13 cellular contexts compared by ENCODE assay signal in the genomic region with DNA sequence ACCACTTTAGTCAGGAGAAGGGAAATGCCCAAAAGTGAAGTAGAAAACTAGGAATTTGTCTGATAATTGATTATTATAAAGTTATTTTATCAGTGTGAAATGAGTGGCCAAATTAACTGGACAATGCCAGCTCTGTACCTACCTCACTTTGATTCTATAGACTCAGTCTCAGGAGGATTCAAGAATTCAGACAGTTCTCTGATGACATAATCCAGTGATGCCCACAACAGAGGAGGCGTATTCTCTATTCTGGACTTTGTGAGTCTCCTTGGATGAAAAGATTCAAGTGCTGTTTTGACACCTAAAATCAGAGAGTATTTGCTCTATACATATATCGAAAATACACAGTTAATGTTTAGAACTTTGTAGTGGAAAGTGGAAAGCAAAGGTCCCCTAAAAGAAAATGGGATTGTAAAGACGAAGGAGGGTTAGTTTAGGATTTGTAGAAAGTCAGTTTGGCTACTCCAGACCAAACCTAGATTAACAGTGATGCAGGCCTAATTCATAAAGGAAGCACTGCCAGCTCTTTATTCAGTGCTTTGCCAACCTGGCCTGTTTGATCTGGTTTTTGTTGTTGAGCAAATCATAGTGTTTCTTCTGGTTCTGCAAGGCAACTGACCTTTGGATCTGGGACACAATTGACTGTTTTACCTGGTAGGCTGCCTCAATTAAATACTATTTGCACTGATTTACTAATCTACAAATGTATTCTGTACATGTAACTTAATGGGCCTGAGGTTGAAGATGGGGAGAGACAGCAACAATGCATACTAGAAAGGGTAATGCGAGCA.
A peak's percentile ranks its signal among the peaks of the same experiment; 100 is the strongest.
DNase-seq lines count a peak whose midpoint lies in the region; ATAC-seq, FAIRE-seq and TF ChIP-seq lines count a peak whose summit lies in the region.
"Had no signal": no experiment of that assay in that cellular context is flagged by ENCODE, and none has a peak within 500 bp of the region (broad histone marks: within the 10 kb centered on the region; RNA-seq: fewer than 3 reads in every experiment).

No MANE protein-coding gene starts in this region.

- H3K27ac Mint-ChIP-seq in brain: peak overlapping the region in 4 of 5 experiments; percentile 10 to 52 (median 46)
- H3K27ac Mint-ChIP-seq: endodermal cell, neural progenitor cell had no signal

- peak overlapping the region in 2 of 5 experiments; percentile 2 to 48 for H3K4me3 Mint-ChIP-seq in brain
- H3K4me3 Mint-ChIP-seq: endodermal cell, neural progenitor cell had no signal

- H3K27ac ChIP-seq in pancreas: peak overlapping the region in 1 of 4 donors; percentile 28
- H3K27ac ChIP-seq: neural progenitor cell had no signal

- H3K9me3 ChIP-seq in Loucy (ENCODE audit: insufficient read depth, low read depth, low read length) (no peaks in the 10 kb centered on the region), pancreas (no peaks in the 10 kb centered on the region)
- H3K9me3 ChIP-seq: tibial nerve had no signal

- H3K4me1 Mint-ChIP-seq in brain: peaks cover 80% of the 10 kb centered on the region

- intact Hi-C loops in pancreas (cut with DNase I): no loop called here

- TF ChIP-seq CTCF in Loucy (conservative IDR thresholded peaks at IDR 0.05; ENCODE audit: low read length) (no peak), brain (conservative IDR thresholded peaks at IDR 0.05) (no peak), pancreas (IDR thresholded peaks at IDR 0.05) (no peak)

- 0 out of 2 replicates have a peak, but pooled peaks cover 6% of the 10 kb centered on the region for H3F3A ChIP-seq in Loucy (ENCODE audit: low read depth)

- H3K27me3 ChIP-seq in Loucy (ENCODE audit: insufficient read depth, low read length, poor library complexity, severe bottlenecking) (no peaks in the 10 kb centered on the region), pancreas (no peaks in the 10 kb centered on the region)
- H3K27me3 ChIP-seq: neural progenitor cell, tibial nerve had no signal

- no peaks in the 10 kb centered on the region for H3K27me3 Mint-ChIP-seq in brain

- no peak for TF ChIP-seq POLR2A in GM12892 (IDR thresholded peaks at IDR 0.05; ENCODE audit: low read depth, low read length)

- peaks cover 25% of the 10 kb centered on the region for H4K20me1 ChIP-seq in Loucy (ENCODE audit: insufficient read depth, low read length, poor library complexity, severe bottlenecking)

- H3K4me3 ChIP-seq in Loucy (ENCODE audit: low read length, poor library complexity, severe bottlenecking): no peak overlapping the region
- no peak overlapping the region for H3K4me3 ChIP-seq in pancreas
- H3K4me3 ChIP-seq: neural progenitor cell, tibial nerve had no signal

- H3K9me3 Mint-ChIP-seq in brain: no peaks in the 10 kb centered on the region
- H3K9me3 Mint-ChIP-seq: endodermal cell had no signal

- H2AFZ ChIP-seq in Loucy (ENCODE audit: low read length): no peak overlapping the region
- H2AFZ ChIP-seq: neural progenitor cell had no signal

- H3K9ac ChIP-seq in Loucy (ENCODE audit: low read depth, low read length, poor library complexity, severe bottlenecking): peak overlapping the region; percentile 45
- H3K9ac ChIP-seq: neural progenitor cell had no signal

- H3K36me3 ChIP-seq in Loucy (ENCODE audit: insufficient read depth, low read length): peaks cover 54% of the 10 kb centered on the region; the same call in 1 of the 2 replicates
- no peaks in the 10 kb centered on the region for H3K36me3 ChIP-seq in pancreas
- H3K36me3 ChIP-seq: neural progenitor cell, tibial nerve had no signal

- H3K9me2 ChIP-seq in Loucy (replicated peaks; ENCODE audit: low read depth, low read length): no peaks in the 10 kb centered on the region

- ATAC-seq in pancreas: peak in 3 of 4 donors; percentile 65 to 76 (median 65)
- ATAC-seq: PC-3 had no signal

- no peaks in the 10 kb centered on the region for H3K36me3 Mint-ChIP-seq in brain

- H3K4me2 ChIP-seq in Loucy (ENCODE audit: low read depth, low read length, poor library complexity, severe bottlenecking): no peak overlapping the region
- H3K4me2 ChIP-seq: neural progenitor cell had no signal

- 66 to 70% methylated on average over 4 of the region's 4 CpGs for WGBS in pancreas, 2 donors

- FAIRE-seq in pancreas (lab: Jason Lieb, UNC) (no peak), GM12892 (lab: Jason Lieb, UNC) (no peak)

- DNase-seq in COLO829 (ENCODE audit: low spot score) (peak; percentile 42), pancreas (no peak), NCI-H524 (lab: John Stamatoyannopoulos, UW) (no peak), DMS 273 treated with DMSO at 0.1 percent for 48 hours (lab: John Stamatoyannopoulos, UW) (no peak), GM12892 (ENCODE audit: insufficient read length) (no peak)
- no peak for DNase-seq in central memory CD4-positive, alpha-beta T cell
- DNase-seq: endodermal cell, GOT3, PC-3 had no signal

- peaks cover 98% of the 10 kb centered on the region for H3K79me2 ChIP-seq in Loucy (ENCODE audit: insufficient read depth, low read length)

- peaks cover 59% of the 10 kb centered on the region for H3K4me1 ChIP-seq in Loucy (ENCODE audit: insufficient read depth, low read length, poor library complexity, severe bottlenecking)
- peaks cover 0 to 10% (median 0%) of the 10 kb centered on the region in 3 donors for H3K4me1 ChIP-seq in pancreas
